Comparison of ENCODE assay signal across 8 cellular contexts in the genomic region with DNA sequence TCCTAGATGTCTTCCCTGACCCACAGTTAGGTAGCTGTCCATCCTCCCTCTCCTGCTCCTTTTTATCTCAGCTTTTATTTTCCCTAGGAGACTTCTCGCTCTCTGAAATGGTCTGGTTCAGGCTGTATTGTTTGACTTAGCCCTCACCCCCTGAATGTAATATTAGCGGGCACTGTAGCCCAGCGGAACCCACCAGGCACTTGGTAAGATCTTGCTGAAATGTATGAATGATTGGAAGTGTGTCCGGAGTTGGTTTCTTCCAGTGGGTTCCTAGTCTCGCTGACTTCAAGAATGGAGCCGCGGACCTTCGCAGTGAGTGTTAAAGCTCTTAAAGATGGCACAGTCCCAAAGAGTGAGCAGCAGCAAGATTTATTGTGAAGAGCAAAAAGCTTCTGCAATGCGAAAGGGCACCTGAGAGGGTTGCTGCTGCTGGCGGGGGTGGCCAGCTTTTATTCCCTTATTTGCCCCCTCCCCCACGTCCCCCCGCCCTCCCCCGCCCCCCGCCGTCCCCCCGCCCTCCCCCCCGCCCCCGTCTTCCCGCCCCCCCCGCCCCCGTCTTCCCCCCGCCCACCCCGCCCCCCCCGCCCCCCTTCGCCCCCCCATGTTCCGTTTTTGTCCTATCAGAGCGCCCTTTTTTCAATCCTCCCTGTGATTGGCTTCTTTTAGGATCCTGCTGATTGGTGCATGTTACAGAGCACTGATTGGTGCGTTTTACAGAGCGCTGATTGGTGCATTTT. TPM values are rescaled to one million over a fixed set of nuclear protein-coding genes. Genes with fewer than 3 reads are reported as not detected.
DNase-seq lines count a peak whose midpoint lies in the region; ATAC-seq, FAIRE-seq and TF ChIP-seq lines count a peak whose summit lies in the region.

No MANE protein-coding gene starts in this region.

- TF ChIP-seq CTCF in colonic mucosa (IDR thresholded peaks at IDR 0.05) = no peak
- TF ChIP-seq CTCF in mucosa of descending colon (IDR thresholded peaks at IDR 0.05) = no peak
- no peak for TF ChIP-seq CTCF in GM13976 (IDR thresholded peaks at IDR 0.05; ENCODE audit: borderline replicate concordance, control extremely low read depth, extremely low read depth, insufficient read depth, missing control alignments)

- POLR2A ChIA-PET in activated CD4-positive, alpha-beta T cell treated with anti-CD3 and anti-CD28 coated beads, Interleukin-2, amount 10 ng/mL, durations not matched to agents 7 days and 5 days (lab: Charles Lee) = no interaction called here

- intact Hi-C loops in colonic mucosa (cut with DNase I) = loop anchor here (2.0 kb wide), 1 partner anchor 30 kb away; the partner anchor contains the start of gene RUVBL1
- intact Hi-C loops in mucosa of descending colon (cut with DNase I, micrococcal nuclease) = no loop called here

- peaks cover 25% of the 10 kb centered on the region for H3K4me1 Mint-ChIP-seq in activated CD4-positive, alpha-beta T cell treated with anti-CD3 and anti-CD28 coated beads, Interleukin-2, amount 10 ng/mL, durations not matched to agents 7 days and 5 days

- H3K4me3 Mint-ChIP-seq in activated CD4-positive, alpha-beta T cell treated with anti-CD3 and anti-CD28 coated beads, Interleukin-2, amount 10 ng/mL, durations not matched to agents 7 days and 5 days = peak overlapping the region; percentile 82

- no peaks in the 10 kb centered on the region for H3K27me3 ChIP-seq in colonic mucosa

- CTCF ChIA-PET in activated CD4-positive, alpha-beta T cell treated with anti-CD3 and anti-CD28 coated beads, Interleukin-2, amount 10 ng/mL, durations not matched to agents 7 days and 5 days (lab: Charles Lee) = interaction anchor here (0.9 to 1.2 kb wide), 2 partner anchors 16 to 76 kb away, joined by 3 to 4 read pairs; no protein-coding TSS in a partner anchor

- H3K27ac Mint-ChIP-seq in activated CD4-positive, alpha-beta T cell treated with anti-CD3 and anti-CD28 coated beads, Interleukin-2, amount 10 ng/mL, durations not matched to agents 7 days and 5 days = peak overlapping the region; percentile 85

- ATAC-seq in mucosa of descending colon = peak; percentile 61

- DNase-seq in activated CD4-positive, alpha-beta T cell treated with anti-CD3 and anti-CD28 coated beads, Interleukin-2, amount 10 ng/mL, durations not matched to agents 7 days and 5 days = peak; percentile 73
- DNase-seq in activated CD4-positive, alpha-beta T cell treated with anti-CD3 and anti-CD28 coated beads, Interleukin-2, amount 50 U/mL, for 48 hours = no peak
- DNase-seq in NCI-H2196 treated with DMSO at 0.1 percent for 48 hours (lab: John Stamatoyannopoulos, UW; ENCODE audit: unreplicated experiment) (peak; percentile 92), colonic mucosa (no peak), mucosa of descending colon (peak in 1 of 3 donors; percentile 11), Ammon's horn (ENCODE audit: low spot score) (no peak), H54 (ENCODE audit: insufficient read length, low spot score) (no peak), GM13976 (ENCODE audit: low spot score) (no peak)

- no peak for FAIRE-seq in H54 (lab: Jason Lieb, UNC)

- no peaks in the 10 kb centered on the region for H3K4me1 ChIP-seq in colonic mucosa
- peaks cover 11% of the 10 kb centered on the region for H3K4me1 ChIP-seq in mucosa of descending colon (ENCODE audit: low read depth)

- H3K36me3 Mint-ChIP-seq in activated CD4-positive, alpha-beta T cell treated with anti-CD3 and anti-CD28 coated beads, Interleukin-2, amount 10 ng/mL, durations not matched to agents 7 days and 5 days (ENCODE audit: low read depth) = peaks cover 16% of the 10 kb centered on the region

- H3K36me3 ChIP-seq in colonic mucosa (no peaks in the 10 kb centered on the region), mucosa of descending colon (ENCODE audit: low read depth) (no peaks in the 10 kb centered on the region)

- H3K27me3 Mint-ChIP-seq in activated CD4-positive, alpha-beta T cell treated with anti-CD3 and anti-CD28 coated beads, Interleukin-2, amount 10 ng/mL, durations not matched to agents 7 days and 5 days = no peaks in the 10 kb centered on the region

- H3K9me3 ChIP-seq in colonic mucosa = no peaks in the 10 kb centered on the region
- no peaks in the 10 kb centered on the region for H3K9me3 ChIP-seq in mucosa of descending colon

- H3K4me3 ChIP-seq in colonic mucosa (peak overlapping the region; percentile 99), mucosa of descending colon (no peak overlapping the region)

- H3K9ac ChIP-seq in colonic mucosa (ENCODE audit: low read depth in 2 of 2, low read length in 2 of 2) = no peak overlapping the region

- in situ Hi-C loops in GM13976 (cut with MboI; ENCODE audit: low sequenced_read_pairs, unreplicated experiment) = no loop called here

- TF ChIP-seq POLR2A in H54 (IDR thresholded peaks at IDR 0.05; ENCODE audit: low read depth, low read length) = no peak

- peak overlapping the region; percentile 86 for H3K27ac ChIP-seq in colonic mucosa

- no peaks in the 10 kb centered on the region for H3K9me3 Mint-ChIP-seq in activated CD4-positive, alpha-beta T cell treated with anti-CD3 and anti-CD28 coated beads, Interleukin-2, amount 10 ng/mL, durations not matched to agents 7 days and 5 days

RNA-seq across cellular contexts. Expression of gene EEFSEC, which starts 0.7 kb away (rescaled TPM):
- 10 to 100 TPM; 16.6 to 17.1 TPM for total RNA-seq in activated CD4-positive, alpha-beta T cell treated with anti-CD3 and anti-CD28 coated beads, Interleukin-2, amount 10 ng/mL, durations not matched to agents 7 days and 5 days
- total RNA-seq in colonic mucosa (10 to 100 TPM in 1 of 2 donors, 1 to 10 TPM in 1; 8.6 to 16.6 TPM), mucosa of descending colon (10 to 100 TPM in 2 of 3 donors, 1 to 10 TPM in 1; 9.7 to 10.9 (median 10.8) TPM)

RNA-seq across cellular contexts. Expression of gene RUVBL1, which starts 29.0 kb away (rescaled TPM):
- 10 to 100 TPM; 58.3 to 58.7 TPM for total RNA-seq in activated CD4-positive, alpha-beta T cell treated with anti-CD3 and anti-CD28 coated beads, Interleukin-2, amount 10 ng/mL, durations not matched to agents 7 days and 5 days
- total RNA-seq in colonic mucosa = 10 to 100 TPM; 16.1 to 48.2 TPM
- 10 to 100 TPM; 12.1 to 19.0 (median 15.6) TPM for total RNA-seq in mucosa of descending colon

Comparison
In these comparisons a context has a peak if more than half of its experiments do, and no peak if none do; other contexts are left out.
1. DNase-seq: peak in activated CD4-positive, alpha-beta T cell treated with anti-CD3 and anti-CD28 coated beads, Interleukin-2, amount 10 ng/mL, durations not matched to agents 7 days and 5 days (single experiment) and NCI-H2196 treated with DMSO at 0.1 percent for 48 hours (single experiment); none in activated CD4-positive, alpha-beta T cell treated with anti-CD3 and anti-CD28 coated beads, Interleukin-2, amount 50 U/mL, for 48 hours (0 of 2), colonic mucosa (single experiment), Ammon's horn (single experiment), H54 (single experiment) and GM13976 (single experiment).